ENCODE assay signal across 15 cellular contexts in genomic region chr1:243728192-243728570, GRCh38.
DNase-seq lines count a peak whose midpoint lies in the region; ATAC-seq lines count a peak whose summit lies in the region.
"Had no signal": no experiment of that assay in that cellular context is flagged by ENCODE, and none has a peak within 500 bp of the region (broad histone marks: within the 10 kb centered on the region; RNA-seq: fewer than 3 reads in every experiment).

No MANE protein-coding gene starts in this region.

- peaks cover 39% of the 10 kb centered on the region for H3K4me1 ChIP-seq in BLaER1

- no peak overlapping the region for H3K9ac ChIP-seq in BLaER1

- peaks cover 12% of the 10 kb centered on the region for H3K36me3 ChIP-seq in BLaER1

- H3K4me2 ChIP-seq in BLaER1 = peak overlapping the region; percentile 57
- H3K4me2 ChIP-seq: A549, smooth muscle cell had no signal

- DNase-seq in RPMI8226 = peak; percentile 67
- no peak for DNase-seq in stimulated activated CD4-positive, alpha-beta T cell treated with anti-CD3 and anti-CD28 coated beads, Interleukin-1b, Interleukin-23, amount 100 ng/mL, for 48 hours
- no peak for DNase-seq in ecto neural progenitor cell (ENCODE audit: low spot score)
- DNase-seq in T-helper 2 cell = no peak
- DNase-seq: activated naive CD4-positive, alpha-beta T cell; central memory CD4-positive, alpha-beta T cell; GOT3; hypothalamus; occipital lobe had no signal

- H3K27ac ChIP-seq in BLaER1 = peak overlapping the region; percentile 49
- H3K27ac ChIP-seq: A549 had no signal

- H4K20me1 ChIP-seq in BLaER1 = no peaks in the 10 kb centered on the region; the same call in 1 of the 2 replicates

- H3K4me3 ChIP-seq in BLaER1 = 0 out of 2 replicates have a peak overlapping the region, but pooled peaks have one; percentile 0
- H3K4me3 ChIP-seq: A549, smooth muscle cell had no signal

- no peaks in the 10 kb centered on the region for H3K27me3 ChIP-seq in BLaER1

- H3K9me3 ChIP-seq in BLaER1 = peaks cover 18% of the 10 kb centered on the region
- H3K9me3 ChIP-seq: A549 had no signal

- ATAC-seq in GM19397 (IDR thresholded peaks at IDR 0.05; ENCODE audit: unreplicated experiment) = peak; percentile 13
- ATAC-seq in HG02943 (IDR thresholded peaks at IDR 0.05; ENCODE audit: low read depth, unreplicated experiment) = peak; percentile 10
- no peak for ATAC-seq in GM18868 (IDR thresholded peaks at IDR 0.05; ENCODE audit: unreplicated experiment)
- ATAC-seq: A549 had no signal
